ENCODE assay signal across 1 cellular context in genomic region chr5:92560698-92561361, GRCh38.
TF ChIP-seq lines count a peak whose summit lies in the region.

No MANE protein-coding gene starts in this region.

TF ChIP-seq in H1, 55 proteins besides CTCF, POLR2A, EP300 and RAD21 (continued from another document):
- no peak for TF ChIP-seq E2F6 (IDR thresholded peaks at IDR 0.05)
- no peak for TF ChIP-seq GTF2F1 (IDR thresholded peaks at IDR 0.05; ENCODE audit: borderline replicate concordance, low read depth, low read length)
- no peak for TF ChIP-seq JUN (IDR thresholded peaks at IDR 0.05; ENCODE audit: low read depth, low read length)
- TF ChIP-seq RNF2 (IDR thresholded peaks at IDR 0.05; ENCODE audit: borderline replicate concordance, low read depth, low read length, missing control alignments, poor library complexity, severe bottlenecking) = no peak
